Comparison of ENCODE assay signal across 22 cellular contexts in genomic region chr12:116215021-116215420, GRCh38.
"Had no signal": no experiment of that assay in that cellular context is flagged by ENCODE, and none has a peak within 500 bp of the region (broad histone marks: within the 10 kb centered on the region; RNA-seq: fewer than 3 reads in every experiment).

No MANE protein-coding gene starts in this region.

- H3K9me3 Mint-ChIP-seq: activated naive CD4-positive, alpha-beta T cell treated with anti-CD3 and anti-CD28 coated beads, Interleukin-2, amount 10 ng/mL, durations not matched to agents 7 days and 5 days; central memory CD8-positive, alpha-beta T cell; natural killer cell; T-cell; WTC11 had no signal

- H3K27ac Mint-ChIP-seq: activated CD4-positive, alpha-beta T cell treated with anti-CD3 and anti-CD28 coated beads for 36 hours; activated naive CD4-positive, alpha-beta T cell treated with anti-CD3 and anti-CD28 coated beads, Interleukin-2, amount 10 ng/mL, durations not matched to agents 7 days and 5 days had no signal

- H3K36me3 Mint-ChIP-seq: activated naive CD4-positive, alpha-beta T cell treated with anti-CD3 and anti-CD28 coated beads, Interleukin-2, amount 10 ng/mL, durations not matched to agents 7 days and 5 days; natural killer cell; T-cell; WTC11 had no signal

- H3K27me3 Mint-ChIP-seq: activated CD4-positive, alpha-beta T cell treated with anti-CD3 and anti-CD28 coated beads for 36 hours; activated naive CD4-positive, alpha-beta T cell treated with anti-CD3 and anti-CD28 coated beads, Interleukin-2, amount 10 ng/mL, durations not matched to agents 7 days and 5 days; central memory CD8-positive, alpha-beta T cell; T-cell had no signal

- H3K9me3 ChIP-seq: adrenal gland, pancreas, tibial artery had no signal

- ATAC-seq: activated CD4-positive, alpha-beta T cell treated with anti-CD3 and anti-CD28 coated beads for 36 hours; foreskin keratinocyte; left colon; natural killer cell; pancreas; right cardiac atrium; stimulated activated naive CD8-positive, alpha-beta T cell treated with anti-CD3 and anti-CD28 coated beads, Interleukin-15, Interleukin-2, amounts not matched to agents 100 U/mL and 50 U/mL, for 24 hours; T-cell; WTC11 had no signal

- H3K4me3 Mint-ChIP-seq: activated CD4-positive, alpha-beta T cell treated with anti-CD3 and anti-CD28 coated beads for 36 hours; activated naive CD4-positive, alpha-beta T cell treated with anti-CD3 and anti-CD28 coated beads, Interleukin-2, amount 10 ng/mL, durations not matched to agents 7 days and 5 days; central memory CD8-positive, alpha-beta T cell; natural killer cell; WTC11 had no signal

- DNase-seq: activated CD4-positive, alpha-beta T cell treated with anti-CD3 and anti-CD28 coated beads for 36 hours; activated CD4-positive, alpha-beta T cell treated with anti-CD3 and anti-CD28 coated beads, Interleukin-2, amount 50 U/mL, for 48 hours; activated CD8-positive, alpha-beta memory T cell treated with anti-CD3 and anti-CD28 coated beads, Interleukin-2, amount 50 U/mL, for 48 hours; activated effector memory CD4-positive, alpha-beta T cell treated with anti-CD3 and anti-CD28 coated beads, Interleukin-2, amount 50 U/mL, for 16 hours; activated naive CD4-positive, alpha-beta T cell treated with anti-CD3 and anti-CD28 coated beads, Interleukin-2, amount 10 ng/mL, durations not matched to agents 7 days and 5 days; activated T-cell treated with anti-CD3 and anti-CD28 coated beads, Interleukin-2, amount 50 U/mL, for 48 hours; adrenal gland; effector memory CD4-positive, alpha-beta T cell; foreskin keratinocyte; left colon; mesenchymal stem cell; natural killer cell; pancreas; right cardiac atrium; stimulated activated CD4-positive, alpha-beta T cell treated with anti-CD3 and anti-CD28 coated beads, Interleukin-12 subunit alpha, Interleukin-12 subunit beta, amount 100 ng/mL, for 4 hours; stimulated activated CD4-positive, alpha-beta T cell treated with anti-CD3 and anti-CD28 coated beads, Interleukin-4, amount 100 ng/mL, for 4 hours; stimulated activated naive CD8-positive, alpha-beta T cell treated with anti-CD3 and anti-CD28 coated beads, Interleukin-15, Interleukin-2, amounts not matched to agents 100 U/mL and 50 U/mL, for 24 hours; substantia nigra; T-cell; tibial artery had no signal
